In the genomic region with DNA sequence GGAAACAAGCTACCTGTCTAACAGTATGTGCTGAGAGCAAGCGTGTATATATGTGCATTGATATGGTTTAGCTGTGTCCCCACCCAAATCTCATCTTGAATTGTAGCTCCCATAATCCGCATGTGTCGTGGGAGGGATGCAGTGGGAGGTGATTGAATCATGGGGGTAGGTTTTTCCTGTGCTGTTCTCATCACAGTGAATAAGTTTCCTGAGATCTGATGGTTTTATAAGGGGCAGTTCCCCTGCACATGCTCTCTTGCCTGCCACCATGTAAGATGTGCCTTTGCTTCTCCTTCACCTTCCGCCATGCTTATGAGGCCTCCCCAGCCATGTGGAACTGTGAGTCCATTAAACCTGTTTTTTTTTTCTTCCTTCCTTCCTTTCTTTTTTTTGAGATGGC, we compare ENCODE assay signal across 8 cellular contexts. TPM values are rescaled to one million over a fixed set of nuclear protein-coding genes. Genes with fewer than 3 reads are reported as not detected.
DNase-seq lines count a peak whose midpoint lies in the region; ATAC-seq and TF ChIP-seq lines count a peak whose summit lies in the region.
"Not testable (repeated sequence)": the region's sequence is repeated elsewhere in the genome, so short reads cannot be mapped to it uniquely, and the experiment has no call there.

No MANE protein-coding gene starts in this region.

- not testable (repeated sequence) for H3K36me3 ChIP-seq in BLaER1; GM23248 (ENCODE audit: low read depth); RWPE2 (ENCODE audit: low read depth); brain microvascular endothelial cell (replicated peaks); neural progenitor cell

- not testable (repeated sequence) for H3K4me1 Mint-ChIP-seq in activated T-cell treated with anti-CD3 and anti-CD28 coated beads, Interleukin-2, amount 50 U/mL, for 24 hours (ENCODE audit: low read depth)
- H3K4me1 Mint-ChIP-seq in memory B cell (peaks cover 27% of the 10 kb centered on the region), neural progenitor cell (peaks cover 31% of the 10 kb centered on the region)
- peaks cover 40% of the 10 kb centered on the region for H3K4me1 Mint-ChIP-seq in stimulated activated memory B cell treated with anti-CD40 and anti-IgM and Interleukin-4, amounts not matched to agents 10 μg/mL and 1 μg/mL and 100 μg/mL, for 72 hours

- H3K4me3 Mint-ChIP-seq in activated T-cell treated with anti-CD3 and anti-CD28 coated beads, Interleukin-2, amount 50 U/mL, for 24 hours; memory B cell; neural progenitor cell; stimulated activated memory B cell treated with anti-CD40 and anti-IgM and Interleukin-4, amounts not matched to agents 10 μg/mL and 1 μg/mL and 100 μg/mL, for 72 hours: not testable (repeated sequence)

- not testable (repeated sequence) for H3K27ac Mint-ChIP-seq in activated T-cell treated with anti-CD3 and anti-CD28 coated beads, Interleukin-2, amount 50 U/mL, for 24 hours; memory B cell
- H3K27ac Mint-ChIP-seq in neural progenitor cell: peak overlapping the region; percentile 36
- peak overlapping the region; percentile 77 for H3K27ac Mint-ChIP-seq in stimulated activated memory B cell treated with anti-CD40 and anti-IgM and Interleukin-4, amounts not matched to agents 10 μg/mL and 1 μg/mL and 100 μg/mL, for 72 hours

- not testable (repeated sequence) for H2AFZ ChIP-seq in GM23248; neural progenitor cell (replicated peaks)

- peak overlapping the region; percentile 54 for H3K4me2 ChIP-seq in BLaER1
- not testable (repeated sequence) for H3K4me2 ChIP-seq in GM23248 (ENCODE audit: unreplicated experiment); neural progenitor cell

- H3K36me3 Mint-ChIP-seq in activated T-cell treated with anti-CD3 and anti-CD28 coated beads, Interleukin-2, amount 50 U/mL, for 24 hours (ENCODE audit: low read depth); memory B cell; neural progenitor cell; stimulated activated memory B cell treated with anti-CD40 and anti-IgM and Interleukin-4, amounts not matched to agents 10 μg/mL and 1 μg/mL and 100 μg/mL, for 72 hours: not testable (repeated sequence)

- H3K9ac ChIP-seq in BLaER1, GM23248, neural progenitor cell: not testable (repeated sequence)

- H3K4me1 ChIP-seq in BLaER1 (peaks cover 49% of the 10 kb centered on the region), GM23248 (ENCODE audit: insufficient read depth) (peaks cover 38% of the 10 kb centered on the region)
- not testable (repeated sequence) for H3K4me1 ChIP-seq in RWPE2 (ENCODE audit: insufficient read depth, poor library complexity, severe bottlenecking); neural progenitor cell

- not testable (repeated sequence) for H3K27ac ChIP-seq in BLaER1, neural progenitor cell
- peak overlapping the region; percentile 70 for H3K27ac ChIP-seq in GM23248
- peak overlapping the region; percentile 48 for H3K27ac ChIP-seq in RWPE2 (ENCODE audit: poor library complexity, severe bottlenecking)
- H3K27ac ChIP-seq in brain microvascular endothelial cell: peak overlapping the region; percentile 61

- peaks cover 42% of the 10 kb centered on the region for H3F3A ChIP-seq in GM23248 (ENCODE audit: insufficient read depth)
- H3F3A ChIP-seq in neural progenitor cell (ENCODE audit: low read depth): not testable (repeated sequence)

- not testable (repeated sequence) for H3K79me2 ChIP-seq in GM23248 (ENCODE audit: insufficient read depth); neural progenitor cell (ENCODE audit: low read depth)

- H3K27me3 ChIP-seq in BLaER1; GM23248 (replicated peaks; ENCODE audit: insufficient read depth); RWPE2 (ENCODE audit: insufficient read depth, poor library complexity, severe bottlenecking); brain microvascular endothelial cell (replicated peaks): not testable (repeated sequence)
- peaks cover 40% of the 10 kb centered on the region for H3K27me3 ChIP-seq in neural progenitor cell

- 0 out of 2 replicates have a peak overlapping the region, but pooled peaks have one; percentile 19 for H3K4me3 ChIP-seq in BLaER1
- not testable (repeated sequence) for H3K4me3 ChIP-seq in GM23248; RWPE2 (ENCODE audit: severe bottlenecking); brain microvascular endothelial cell (ENCODE audit: low read depth, low read length); neural progenitor cell

- WGBS in GM23248 (ENCODE audit: low coverage in 1 of 2, low lambda C conversion rate in 2 of 2, missing lambda C conversion rate in 2 of 2), 2 experiments: 97 to 98% methylated on average over 4 of the region's 4 CpGs

- not testable (repeated sequence) for H3K9me3 Mint-ChIP-seq in activated T-cell treated with anti-CD3 and anti-CD28 coated beads, Interleukin-2, amount 50 U/mL, for 24 hours; memory B cell; stimulated activated memory B cell treated with anti-CD40 and anti-IgM and Interleukin-4, amounts not matched to agents 10 μg/mL and 1 μg/mL and 100 μg/mL, for 72 hours
- H3K9me3 Mint-ChIP-seq in neural progenitor cell: peaks cover 26% of the 10 kb centered on the region

- not testable (repeated sequence) for ATAC-seq in RWPE2 (ENCODE audit: low read depth)
- peak; percentile 9 for ATAC-seq in memory B cell (ENCODE audit: low read depth)
- ATAC-seq in stimulated activated memory B cell treated with anti-CD40 and anti-IgM and Interleukin-4, amounts not matched to agents 10 μg/mL and 1 μg/mL and 100 μg/mL, for 72 hours: peak; percentile 32

- H4K20me1 ChIP-seq in BLaER1; GM23248 (ENCODE audit: insufficient read depth); neural progenitor cell (ENCODE audit: low read depth): not testable (repeated sequence)

- not testable (repeated sequence) for TF ChIP-seq CTCF in RWPE2 (IDR thresholded peaks at IDR 0.05; ENCODE audit: poor library complexity, severe bottlenecking); brain microvascular endothelial cell (IDR thresholded peaks at IDR 0.05; ENCODE audit: low read depth, low read length, missing control alignments); neural progenitor cell (IDR thresholded peaks at IDR 0.05)

- H3K9me3 ChIP-seq in BLaER1: peaks cover 24% of the 10 kb centered on the region
- not testable (repeated sequence) for H3K9me3 ChIP-seq in GM23248 (ENCODE audit: low read depth); RWPE2 (ENCODE audit: severe bottlenecking); neural progenitor cell (ENCODE audit: low read depth)

- in situ Hi-C loops in GM23248 (cut with MboI); brain microvascular endothelial cell (cut with HindIII; ENCODE audit: low pct_ligation_motif_present, low sequenced_read_pairs): not testable (repeated sequence)

- DNase-seq in GM23248; RWPE2 (ENCODE audit: low spot score); brain microvascular endothelial cell; memory B cell (ENCODE audit: low spot score in 2 of 2); neural progenitor cell (ENCODE audit: low spot score): not testable (repeated sequence)
- DNase-seq in activated T-cell treated with anti-CD3 and anti-CD28 coated beads, Interleukin-2, amount 50 U/mL, for 24 hours: peak; percentile 2

- H3K9me2 ChIP-seq in GM23248 (ENCODE audit: insufficient read depth): not testable (repeated sequence)

- peaks cover 10% of the 10 kb centered on the region for H3K27me3 Mint-ChIP-seq in activated T-cell treated with anti-CD3 and anti-CD28 coated beads, Interleukin-2, amount 50 U/mL, for 24 hours
- H3K27me3 Mint-ChIP-seq in memory B cell; neural progenitor cell (ENCODE audit: insufficient read depth, low read depth): not testable (repeated sequence)
- H3K27me3 Mint-ChIP-seq in stimulated activated memory B cell treated with anti-CD40 and anti-IgM and Interleukin-4, amounts not matched to agents 10 μg/mL and 1 μg/mL and 100 μg/mL, for 72 hours: peaks cover 16% of the 10 kb centered on the region

RNA-seq across cellular contexts. Expression of gene USP10, which starts 11.6 kb away (rescaled TPM):
- total RNA-seq in GM23248 (2014; rRNA removed; shearing (Covaris generic)): 48.3 and 51.3 TPM in 2 replicates
- 72.4 and 74.0 TPM in 2 replicates for polyA plus RNA-seq in GM23248 (2016; fragmentation: Nextera tagmentation; extraction: Ambion mirVana)
- total RNA-seq in neural progenitor cell (ENCODE audit: low replicate concordance): 117 and 130 TPM in 2 replicates

RNA-seq across cellular contexts. Expression of gene KLHL36, which starts 39.9 kb away (rescaled TPM):
- total RNA-seq in GM23248 (2014; rRNA removed; shearing (Covaris generic)): 68.0 and 83.9 TPM in 2 replicates
- polyA plus RNA-seq in GM23248 (2016; fragmentation: Nextera tagmentation; extraction: Ambion mirVana): 18.1 and 20.5 TPM in 2 replicates
- 15.9 and 25.3 TPM in 2 replicates for total RNA-seq in neural progenitor cell (ENCODE audit: low replicate concordance)
